ENCODE assay signal across 1 cellular context in the genomic region with DNA sequence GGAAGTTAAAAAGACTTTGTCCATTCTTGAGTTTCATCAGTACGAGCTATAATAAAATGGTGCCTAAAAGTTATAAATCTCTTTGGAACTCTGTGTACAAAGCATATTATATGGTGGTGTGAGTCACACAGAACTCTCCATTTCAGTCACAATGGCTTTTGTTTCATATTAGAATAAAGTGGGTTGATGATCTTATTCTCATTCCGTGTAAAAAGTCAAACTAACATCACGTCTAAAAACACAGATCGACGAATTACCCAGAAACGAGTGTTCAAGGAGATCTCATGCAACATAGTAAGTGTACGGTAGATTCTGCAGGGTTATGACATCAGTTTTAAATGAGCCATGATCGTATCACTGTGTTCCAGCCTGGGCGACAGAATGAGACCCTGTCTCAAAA.
TF ChIP-seq lines count a peak whose summit lies in the region.

No MANE protein-coding gene starts in this region.

TF ChIP-seq in HEK293, 187 proteins besides CTCF, POLR2A, EP300 and RAD21 (continued from another document):
- TF ChIP-seq, protein P1, sequence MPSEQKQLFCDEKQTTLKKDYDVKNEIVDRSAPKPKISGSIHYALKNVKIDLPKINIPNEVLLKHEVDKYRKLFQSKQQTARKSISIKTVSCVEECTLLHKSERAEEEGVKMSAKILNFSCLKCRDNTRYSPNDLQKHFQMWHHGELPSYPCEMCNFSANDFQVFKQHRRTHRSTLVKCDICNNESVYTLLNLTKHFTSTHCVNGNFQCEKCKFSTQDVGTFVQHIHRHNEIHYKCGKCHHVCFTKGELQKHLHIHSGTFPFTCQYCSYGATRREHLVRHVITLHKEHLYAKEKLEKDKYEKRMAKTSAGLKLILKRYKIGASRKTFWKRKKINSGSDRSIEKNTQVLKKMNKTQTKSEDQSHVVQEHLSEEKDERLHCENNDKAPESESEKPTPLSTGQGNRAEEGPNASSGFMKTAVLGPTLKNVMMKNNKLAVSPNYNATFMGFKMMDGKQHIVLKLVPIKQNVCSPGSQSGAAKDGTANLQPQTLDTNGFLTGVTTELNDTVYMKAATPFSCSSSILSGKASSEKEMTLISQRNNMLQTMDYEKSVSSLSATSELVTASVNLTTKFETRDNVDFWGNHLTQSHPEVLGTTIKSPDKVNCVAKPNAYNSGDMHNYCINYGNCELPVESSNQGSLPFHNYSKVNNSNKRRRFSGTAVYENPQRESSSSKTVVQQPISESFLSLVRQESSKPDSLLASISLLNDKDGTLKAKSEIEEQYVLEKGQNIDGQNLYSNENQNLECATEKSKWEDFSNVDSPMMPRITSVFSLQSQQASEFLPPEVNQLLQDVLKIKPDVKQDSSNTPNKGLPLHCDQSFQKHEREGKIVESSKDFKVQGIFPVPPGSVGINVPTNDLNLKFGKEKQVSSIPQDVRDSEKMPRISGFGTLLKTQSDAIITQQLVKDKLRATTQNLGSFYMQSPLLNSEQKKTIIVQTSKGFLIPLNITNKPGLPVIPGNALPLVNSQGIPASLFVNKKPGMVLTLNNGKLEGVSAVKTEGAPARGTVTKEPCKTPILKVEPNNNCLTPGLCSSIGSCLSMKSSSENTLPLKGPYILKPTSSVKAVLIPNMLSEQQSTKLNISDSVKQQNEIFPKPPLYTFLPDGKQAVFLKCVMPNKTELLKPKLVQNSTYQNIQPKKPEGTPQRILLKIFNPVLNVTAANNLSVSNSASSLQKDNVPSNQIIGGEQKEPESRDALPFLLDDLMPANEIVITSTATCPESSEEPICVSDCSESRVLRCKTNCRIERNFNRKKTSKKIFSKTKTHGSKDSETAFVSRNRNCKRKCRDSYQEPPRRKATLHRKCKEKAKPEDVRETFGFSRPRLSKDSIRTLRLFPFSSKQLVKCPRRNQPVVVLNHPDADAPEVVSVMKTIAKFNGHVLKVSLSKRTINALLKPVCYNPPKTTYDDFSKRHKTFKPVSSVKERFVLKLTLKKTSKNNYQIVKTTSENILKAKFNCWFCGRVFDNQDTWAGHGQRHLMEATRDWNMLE (tag by site-specific recombination; conservative IDR thresholded peaks at IDR 0.05; ENCODE audit: low read depth) = no peak
